ENCODE assay signal across 29 cellular contexts in the genomic region with DNA sequence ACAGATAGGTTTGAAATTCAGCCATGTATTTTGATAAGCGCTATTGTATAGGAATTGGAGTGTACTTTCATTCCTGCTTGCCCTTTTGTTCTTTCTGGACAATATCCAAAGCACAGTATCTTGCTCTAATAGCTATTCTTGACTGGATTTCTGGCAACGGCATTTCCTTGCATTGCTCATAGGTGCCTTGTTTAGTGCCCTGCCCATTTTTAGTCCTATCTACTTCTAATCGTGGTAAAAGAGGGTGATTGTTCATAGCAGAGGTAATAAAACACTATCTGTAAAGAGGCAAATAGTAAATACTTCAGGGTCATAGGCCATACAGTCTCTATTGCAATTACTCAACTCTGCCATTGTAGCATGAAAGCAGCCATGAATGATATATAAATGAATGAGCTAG.
"Had no signal": no experiment of that assay in that cellular context is flagged by ENCODE, and none has a peak within 500 bp of the region (broad histone marks: within the 10 kb centered on the region; RNA-seq: fewer than 3 reads in every experiment).

No MANE protein-coding gene starts in this region.

- H3K36me3 ChIP-seq: neutrophil, pancreas, prostate gland, right lobe of liver, sigmoid colon, spleen, suprapubic skin, tibial artery, transverse colon, upper lobe of right lung, uterus had no signal

- DNase-seq: naive thymus-derived CD8-positive, alpha-beta T cell; nephron progenitor cell; nucleus accumbens; pancreas; retina; right cardiac atrium; right lobe of liver; sigmoid colon; spleen; stimulated activated CD4-positive, alpha-beta T cell treated with anti-CD3 and anti-CD28 coated beads, Interleukin-12 subunit alpha, Interleukin-12 subunit beta, amount 100 ng/mL, for 4 hours; stimulated activated CD4-positive, alpha-beta T cell treated with anti-CD3 and anti-CD28 coated beads, Interleukin-1b, Interleukin-23, amount 100 ng/mL, for 48 hours; stimulated activated CD4-positive, alpha-beta T cell treated with anti-CD3 and anti-CD28 coated beads, Interleukin-4, amount 100 ng/mL, for 1 hour; stimulated activated CD4-positive, alpha-beta T cell treated with anti-CD3 and anti-CD28 coated beads, Interleukin-4, amount 100 ng/mL, for 4 hours; stimulated activated CD8-positive, alpha-beta memory T cell treated with anti-CD3 and anti-CD28 coated beads, Interleukin-4, amount 100 ng/mL, for 48 hours; stimulated activated naive CD4-positive, alpha-beta T cell; stimulated activated naive CD8-positive, alpha-beta T cell treated with anti-CD3 and anti-CD28 coated beads, Interleukin-15, amount 100 ng/mL, for 72 hours; stimulated activated naive CD8-positive, alpha-beta T cell treated with anti-CD3 and anti-CD28 coated beads, Interleukin-15, Interleukin-2, amounts not matched to agents 100 U/mL and 50 U/mL, for 24 hours; substantia nigra; testis; tibial artery; transverse colon; upper lobe of right lung; uterus had no signal

- H3K4me1 ChIP-seq: pancreas, prostate gland, right lobe of liver, sigmoid colon, spleen, suprapubic skin, testis, tibial artery, transverse colon, upper lobe of right lung, uterus had no signal

- H3K27me3 ChIP-seq: neutrophil, pancreas, right lobe of liver, sigmoid colon, spleen, suprapubic skin, testis, tibial artery, transverse colon, upper lobe of right lung, uterus had no signal

- H3K4me2 ChIP-seq: smooth muscle cell had no signal

- ATAC-seq: naive thymus-derived CD8-positive, alpha-beta T cell; natural killer cell treated with Interleukin-12 subunit alpha and Interleukin-12 subunit beta and Interleukin-15 and Interleukin-18, amount 100 ng/mL, for 72 hours; pancreas; right cardiac atrium; right lobe of liver; stimulated activated memory B cell treated with anti-CD40 and anti-IgM and Interleukin-4, amounts not matched to agents 10 μg/mL and 1 μg/mL and 100 μg/mL, for 72 hours; stimulated activated naive CD8-positive, alpha-beta T cell treated with anti-CD3 and anti-CD28 coated beads, Interleukin-15, amount 100 ng/mL, for 72 hours; stimulated activated naive CD8-positive, alpha-beta T cell treated with anti-CD3 and anti-CD28 coated beads, Interleukin-15, Interleukin-2, amounts not matched to agents 100 U/mL and 50 U/mL, for 24 hours; upper lobe of right lung had no signal

- FAIRE-seq: pancreas had no signal

- H3K9me3 ChIP-seq: neutrophil, pancreas, prostate gland, right lobe of liver, sigmoid colon, spleen, suprapubic skin, testis, tibial artery, transverse colon, upper lobe of right lung, uterus had no signal

- H3K4me3 ChIP-seq: pancreas, prostate gland, right lobe of liver, sigmoid colon, smooth muscle cell, spleen, suprapubic skin, testis, tibial artery, transverse colon, upper lobe of right lung, uterus had no signal

- H3K27ac ChIP-seq: neutrophil, pancreas, prostate gland, right lobe of liver, sigmoid colon, spleen, suprapubic skin, testis, tibial artery, transverse colon, upper lobe of right lung, uterus had no signal
